In the genomic region with DNA sequence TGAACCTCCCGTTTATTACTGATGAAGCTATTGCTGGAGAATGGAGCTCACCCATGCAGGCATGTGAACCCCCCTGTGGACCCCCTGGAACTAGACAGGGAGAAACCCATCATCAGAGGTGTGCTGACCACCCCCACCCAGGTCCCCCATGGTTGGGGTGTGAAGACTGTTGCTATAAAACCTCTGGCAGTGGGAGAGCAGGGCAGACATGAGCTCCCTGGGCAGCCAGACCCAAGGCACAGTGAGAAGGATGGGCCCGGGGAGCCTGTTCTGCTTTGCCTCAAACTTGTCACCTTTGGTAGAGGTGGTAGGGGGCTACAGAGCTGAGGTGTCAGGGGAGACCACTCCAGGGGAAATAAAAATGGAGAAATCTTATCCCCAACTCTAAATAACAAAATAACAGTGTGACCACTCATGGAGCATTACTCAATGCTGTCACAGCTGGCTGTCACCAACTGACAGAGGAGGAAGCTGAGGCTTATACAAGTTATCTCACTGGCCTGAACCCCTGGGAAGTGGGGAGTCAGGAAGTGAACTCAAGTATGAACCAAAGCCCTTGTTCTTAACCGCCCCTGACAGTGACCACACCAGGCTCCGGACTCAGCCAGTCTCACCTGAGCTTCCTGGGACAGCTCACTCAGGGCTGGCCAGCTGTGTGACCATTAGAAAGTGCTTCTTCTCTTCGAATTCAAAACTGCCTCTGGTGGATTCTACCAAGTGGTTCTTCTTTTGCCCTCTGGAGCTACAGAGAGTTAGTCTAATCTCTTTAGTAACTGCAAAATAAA, we compare ENCODE assay signal across 19 cellular contexts.
DNase-seq lines count a peak whose midpoint lies in the region; ATAC-seq, FAIRE-seq and TF ChIP-seq lines count a peak whose summit lies in the region.
"Had no signal": no experiment of that assay in that cellular context is flagged by ENCODE, and none has a peak within 500 bp of the region (broad histone marks: within the 10 kb centered on the region; RNA-seq: fewer than 3 reads in every experiment).

No MANE protein-coding gene starts in this region.

- TF ChIP-seq CTCF in right lobe of liver (IDR thresholded peaks at IDR 0.05) (no peak), HepG2 (CRISPR knock-in tag; IDR thresholded peaks at IDR 0.05) (no peak), OCI-LY7 (conservative IDR thresholded peaks at IDR 0.05; ENCODE audit: low read length) (no peak)

- no peak for FAIRE-seq in HepG2 (lab: Jason Lieb, UNC)
- FAIRE-seq: A204.1, D721Med, G401.6, GM12891 had no signal

- H3K79me2 ChIP-seq in HepG2 (ENCODE audit: insufficient read depth, low read length), result no peaks in the 10 kb centered on the region
- no peaks in the 10 kb centered on the region for H3K79me2 ChIP-seq in OCI-LY7 (ENCODE audit: insufficient read depth, low read depth, low read length)

- DNase-seq in right lobe of liver (no peak), HepG2 (ENCODE audit: low spot score) (no peak), mesenteric fat pad (ENCODE audit: low spot score) (peak; percentile 55), OCI-LY7 (ENCODE audit: low spot score) (no peak)
- peak; percentile 10 for DNase-seq in activated CD8-positive, alpha-beta memory T cell treated with anti-CD3 and anti-CD28 coated beads, Interleukin-2, amount 50 U/mL, for 48 hours
- DNase-seq: BE2C; CD8-positive, alpha-beta T cell; COR-L47; DMS153; DMS79 treated with DMSO at 0.1 percent for 48 hours; EL; GOT3; H9 had no signal

- TF ChIP-seq RAD21 in HepG2 (CRISPR knock-in tag; IDR thresholded peaks at IDR 0.05), result no peak

- ATAC-seq in right lobe of liver (peak in 3 of 4 donors; percentile 30 to 52 (median 41)), HepG2 (no peak), HG03095 (IDR thresholded peaks at IDR 0.05; ENCODE audit: unreplicated experiment) (no peak), HG03108 (IDR thresholded peaks at IDR 0.05; ENCODE audit: unreplicated experiment) (no peak)
- ATAC-seq: CD8-positive, alpha-beta T cell had no signal

- H3K9me3 ChIP-seq in right lobe of liver, result no peaks in the 10 kb centered on the region
- H3K9me3 ChIP-seq in HepG2 (ENCODE audit: low read length), result no peaks in the 10 kb centered on the region
- H3K9me3 ChIP-seq in OCI-LY7 (ENCODE audit: low read length), result no peaks in the 10 kb centered on the region
- H3K9me3 ChIP-seq: BE2C had no signal

- BruUV-seq in HepG2 (replicated peaks; lab: Mats Ljungman, UMichigan), result no TSS peak
- BruUV-seq in OCI-LY7 (replicated peaks; lab: Mats Ljungman, UMichigan), result no TSS peak

- TF ChIP-seq POLR2A in right lobe of liver (IDR thresholded peaks at IDR 0.05) (no peak), HepG2 (IDR thresholded peaks at IDR 0.05; ENCODE audit: insufficient read depth in 1 of 2, low read depth in 2 of 2, low read length in 2 of 2) (no peak)

- no peak for TF ChIP-seq EP300 in HepG2 (IDR thresholded peaks at IDR 0.05; ENCODE audit: low read depth in 2 of 2, low read length in 2 of 2)
- TF ChIP-seq EP300 in HepG2 (CRISPR knock-in tag; IDR thresholded peaks at IDR 0.05; ENCODE audit: borderline replicate concordance), result no peak

- H3K9ac ChIP-seq in HepG2 (ENCODE audit: insufficient read depth, low read depth, low read length), result no peak overlapping the region

- H3K4me1 ChIP-seq in right lobe of liver (no peaks in the 10 kb centered on the region), HepG2 (ENCODE audit: insufficient read depth, low read length) (no peaks in the 10 kb centered on the region), OCI-LY7 (ENCODE audit: insufficient read depth, low read length, poor library complexity, severe bottlenecking) (no peaks in the 10 kb centered on the region)
- H3K4me1 ChIP-seq: BE2C had no signal

- intact Hi-C loops in right lobe of liver (cut with DNase I), result no loop called here
- intact Hi-C loops in HepG2 (cut with micrococcal nuclease; ENCODE audit: unreplicated experiment), result no loop called here
- intact Hi-C loops in OCI-LY7 (cut with micrococcal nuclease; ENCODE audit: unreplicated experiment), result no loop called here

- no peaks in the 10 kb centered on the region for H3K36me3 ChIP-seq in right lobe of liver
- no peaks in the 10 kb centered on the region for H3K36me3 ChIP-seq in HepG2 (replicated peaks in 1 of 2; ENCODE audit: control insufficient read depth in 1 of 2, insufficient read depth in 2 of 2, low read length in 2 of 2)
- H3K36me3 ChIP-seq in OCI-LY7 (ENCODE audit: insufficient read depth, low read length), result no peaks in the 10 kb centered on the region
- H3K36me3 ChIP-seq: BE2C had no signal

- H4K20me1 ChIP-seq in HepG2 (ENCODE audit: insufficient read depth, low read length) (no peaks in the 10 kb centered on the region), OCI-LY7 (ENCODE audit: insufficient read depth, low read length) (no peaks in the 10 kb centered on the region)

- H2AFZ ChIP-seq in HepG2 (ENCODE audit: low read length), result no peak overlapping the region
- no peak overlapping the region for H2AFZ ChIP-seq in OCI-LY7 (ENCODE audit: low read length)

- 39% methylated on average over 5 of the region's 5 CpGs for WGBS in right lobe of liver (ENCODE audit: insufficient coverage, low coverage, low lambda C conversion rate, missing lambda C conversion rate)
- WGBS in HepG2 (ENCODE audit: low lambda C conversion rate), result 0% methylated on average over 2 of the region's 5 CpGs

- no peak overlapping the region for H3K4me3 ChIP-seq in right lobe of liver
- no peak overlapping the region for H3K4me3 ChIP-seq in HepG2 (replicated peaks in 1 of 3; ENCODE audit: insufficient read depth in 1 of 3, low read depth in 2 of 3, low read length in 3 of 3)
- no peak overlapping the region for H3K4me3 ChIP-seq in OCI-LY7 (ENCODE audit: low read depth, low read length, poor library complexity, severe bottlenecking)

- no peak overlapping the region for H3K27ac ChIP-seq in right lobe of liver
- no peak overlapping the region for H3K27ac ChIP-seq in HepG2 (ENCODE audit: extremely low read length, insufficient read depth, low read length)
- no peak overlapping the region for H3K27ac ChIP-seq in OCI-LY7 (ENCODE audit: low read depth, low read length, poor library complexity, severe bottlenecking)

- H3K27me3 ChIP-seq in right lobe of liver (no peaks in the 10 kb centered on the region), HepG2 (ENCODE audit: control insufficient read depth in 1 of 2, insufficient read depth in 2 of 2, low read length in 2 of 2) (no peaks in the 10 kb centered on the region)
- H3K27me3 ChIP-seq: BE2C had no signal

- in situ Hi-C loops in HepG2 (cut with HindIII; ENCODE audit: extremely low pct_ligation_motif_present, low pct_unique_long_range_greater_than_20kb), result no loop called here

- H3K9me2 ChIP-seq in OCI-LY7 (ENCODE audit: insufficient read depth, low read length), result no peaks in the 10 kb centered on the region

- POLR2A ChIA-PET in HepG2 (lab: Yijun Ruan, JAX) (no interaction called here), OCI-LY7 (lab: Charles Lee) (no interaction called here)

- H3K4me2 ChIP-seq in HepG2 (ENCODE audit: low read depth, low read length) (no peak overlapping the region), OCI-LY7 (ENCODE audit: low read length) (no peak overlapping the region)

- CTCF ChIA-PET in HepG2 (lab: Yijun Ruan, JAX; ENCODE audit: low intra/inter-chr PET ratio, low total read pairs), result no interaction called here
- CTCF ChIA-PET in OCI-LY7 (lab: Charles Lee; ENCODE audit: unreplicated experiment), result no interaction called here

TF ChIP-seq in HepG2, 621 proteins besides CTCF, POLR2A, EP300 and RAD21:
- TF ChIP-seq ZNF749 (CRISPR knock-in tag; IDR thresholded peaks at IDR 0.05; ENCODE audit: borderline replicate concordance) (no peak), ZNF577 (CRISPR knock-in tag; IDR thresholded peaks at IDR 0.05; ENCODE audit: borderline replicate concordance, low read depth) (no peak), ZBTB21 (CRISPR knock-in tag; IDR thresholded peaks at IDR 0.05) (no peak), TBL1XR1 (IDR thresholded peaks at IDR 0.05; ENCODE audit: borderline replicate concordance, low read length, partially characterized antibody) (no peak), ZSCAN29 (CRISPR knock-in tag; conservative IDR thresholded peaks at IDR 0.05) (no peak)
- TF ChIP-seq, protein P1, sequence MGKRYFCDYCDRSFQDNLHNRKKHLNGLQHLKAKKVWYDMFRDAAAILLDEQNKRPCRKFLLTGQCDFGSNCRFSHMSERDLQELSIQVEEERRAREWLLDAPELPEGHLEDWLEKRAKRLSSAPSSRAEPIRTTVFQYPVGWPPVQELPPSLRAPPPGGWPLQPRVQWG (CRISPR knock-in tag; IDR thresholded peaks at IDR 0.05; ENCODE audit: borderline replicate concordance, low read depth), result no peak
- TF ChIP-seq, protein P2, sequence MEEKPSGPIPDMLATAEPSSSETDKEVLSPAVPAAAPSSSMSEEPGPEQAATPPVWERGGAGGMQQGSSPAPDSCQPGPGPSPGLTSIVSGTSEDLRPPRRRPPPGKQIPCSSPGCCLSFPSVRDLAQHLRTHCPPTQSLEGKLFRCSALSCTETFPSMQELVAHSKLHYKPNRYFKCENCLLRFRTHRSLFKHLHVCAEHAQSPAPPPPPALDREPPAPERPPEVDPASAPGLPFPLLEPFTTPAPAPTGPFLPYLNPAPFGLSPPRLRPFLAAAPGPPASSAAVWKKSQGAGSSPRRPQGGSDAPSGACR (CRISPR knock-in tag; IDR thresholded peaks at IDR 0.05), result no peak
- TF ChIP-seq, protein P3, sequence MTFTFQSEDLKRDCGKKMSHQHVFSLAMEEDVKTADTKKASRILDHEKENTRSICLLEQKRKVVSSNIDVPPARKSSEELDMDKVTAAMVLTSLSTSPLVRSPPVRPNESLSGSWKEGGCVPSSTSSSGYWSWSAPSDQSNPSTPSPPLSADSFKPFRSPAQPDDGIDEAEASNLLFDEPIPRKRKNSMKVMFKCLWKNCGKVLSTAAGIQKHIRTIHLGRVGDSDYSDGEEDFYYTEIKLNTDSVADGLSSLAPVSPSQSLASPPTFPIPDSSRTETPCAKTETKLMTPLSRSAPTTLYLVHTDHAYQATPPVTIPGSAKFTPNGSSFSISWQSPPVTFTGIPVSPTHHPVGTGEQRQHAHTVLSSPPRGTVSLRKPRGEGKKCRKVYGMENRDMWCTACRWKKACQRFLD (CRISPR knock-in tag; IDR thresholded peaks at IDR 0.05; ENCODE audit: borderline replicate concordance), result no peak

Comparison
In these comparisons a context has a peak if more than half of its experiments do, and no peak if none do; other contexts are left out.
1. ATAC-seq: peak in right lobe of liver (3 of 4); none in HepG2 (single experiment), HG03095 (single experiment) and HG03108 (single experiment).
2. DNase-seq: peak in activated CD8-positive, alpha-beta memory T cell treated with anti-CD3 and anti-CD28 coated beads, Interleukin-2, amount 50 U/mL, for 48 hours (single experiment) and mesenteric fat pad (single experiment); none in right lobe of liver (0 of 3), HepG2 (single experiment) and OCI-LY7 (single experiment).